ENCODE assay signal across 23 cellular contexts in the genomic region with DNA sequence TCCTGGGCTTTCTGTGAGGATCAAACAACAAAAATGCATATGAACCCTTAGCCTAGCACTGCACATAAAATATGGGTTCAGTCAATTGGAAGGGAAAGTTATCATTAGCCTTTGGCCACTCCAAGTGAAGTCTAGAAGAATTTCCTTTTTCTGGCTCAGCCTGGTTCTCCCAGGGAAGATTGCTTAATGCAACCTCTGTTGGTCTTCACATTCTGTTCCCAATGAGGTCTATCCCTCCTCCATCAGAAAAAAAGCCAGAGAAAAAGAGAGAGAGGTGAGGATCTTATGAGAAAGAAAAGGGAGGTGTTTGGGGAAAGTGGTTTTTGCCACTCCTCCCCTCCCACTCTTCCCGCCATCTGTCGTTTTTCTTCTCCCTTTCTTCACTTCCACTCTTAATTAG. TPM values are rescaled to one million over a fixed set of nuclear protein-coding genes. Genes with fewer than 3 reads are reported as not detected.
"Had no signal": no experiment of that assay in that cellular context is flagged by ENCODE, and none has a peak within 500 bp of the region (broad histone marks: within the 10 kb centered on the region; RNA-seq: fewer than 3 reads in every experiment).

No MANE protein-coding gene starts in this region.

- H3K36me3 ChIP-seq: left lung, lower lobe of right lung, sigmoid colon, stomach, tibial artery had no signal

- H3K4me3 ChIP-seq: left lung, lower lobe of right lung, mucosa of descending colon, sigmoid colon, smooth muscle cell, stomach, tibial artery had no signal

- H3K27ac ChIP-seq: left lung, lower lobe of right lung, tibial artery had no signal

- H3K27me3 Mint-ChIP-seq: progenitor cell of endocrine pancreas had no signal

- H3K4me3 Mint-ChIP-seq: activated B cell treated with CpG ODN at 0.5 μM for 24 hours; activated CD8-positive, alpha-beta memory T cell treated with anti-CD3 and anti-CD28 coated beads, Interleukin-2, amount 10 ng/mL, durations not matched to agents 7 days and 5 days; activated CD8-positive, alpha-beta T cell treated with anti-CD3 and anti-CD28 coated beads, Interleukin-2, amount 10 ng/mL, durations not matched to agents 7 days and 5 days; natural killer cell treated with Interleukin-12 subunit alpha and Interleukin-12 subunit beta and Interleukin-15 and Interleukin-18, amount 100 ng/mL, for 72 hours; stimulated activated naive B cell treated with anti-CD40 and anti-IgM and Interleukin-4, amounts not matched to agents 10 μg/mL and 1 μg/mL and 100 μg/mL, for 72 hours; T-helper 2 cell treated with Interferon-gamma antibody and Interleukin-4, amounts not matched to agents 5 μg/mL and 100 μg/mL, for 36 hours had no signal

- H3K27ac Mint-ChIP-seq: activated B cell treated with CpG ODN at 0.5 μM for 24 hours; activated CD8-positive, alpha-beta memory T cell treated with anti-CD3 and anti-CD28 coated beads, Interleukin-2, amount 10 ng/mL, durations not matched to agents 7 days and 5 days; activated CD8-positive, alpha-beta T cell treated with anti-CD3 and anti-CD28 coated beads, Interleukin-2, amount 10 ng/mL, durations not matched to agents 7 days and 5 days; activated naive CD4-positive, alpha-beta T cell treated with anti-CD3 and anti-CD28 coated beads, Interleukin-2, amount 50 U/mL, for 72 hours; activated T-helper 2 cell treated with anti-CD3 and anti-CD28 coated beads, Interferon-gamma antibody, Interleukin-2, Interleukin-4, amounts not matched to agents 10 μg/mL and 5 μg/mL and 100 μg/mL, durations not matched to agents 14 hours and 24 hours and 36 hours; natural killer cell treated with Interleukin-12 subunit alpha and Interleukin-12 subunit beta and Interleukin-15 and Interleukin-18, amount 100 ng/mL, for 72 hours; stimulated activated naive B cell treated with anti-CD40 and anti-IgM and Interleukin-4, amounts not matched to agents 10 μg/mL and 1 μg/mL and 100 μg/mL, for 72 hours; T-helper 2 cell treated with Interferon-gamma antibody and Interleukin-4, amounts not matched to agents 5 μg/mL and 100 μg/mL, for 36 hours had no signal

- H3K9me3 ChIP-seq: left lung, lower lobe of right lung, mucosa of descending colon, sigmoid colon, stomach, tibial artery had no signal

- H3K9me3 Mint-ChIP-seq: activated B cell treated with CpG ODN at 0.5 μM for 24 hours; activated T-helper 2 cell treated with anti-CD3 and anti-CD28 coated beads, Interferon-gamma antibody, Interleukin-2, Interleukin-4, amounts not matched to agents 10 μg/mL and 5 μg/mL and 100 μg/mL, durations not matched to agents 14 hours and 24 hours and 36 hours; natural killer cell treated with Interleukin-12 subunit alpha and Interleukin-12 subunit beta and Interleukin-15 and Interleukin-18, amount 100 ng/mL, for 72 hours; T-helper 2 cell treated with Interferon-gamma antibody and Interleukin-4, amounts not matched to agents 5 μg/mL and 100 μg/mL, for 36 hours had no signal

- H3K36me3 Mint-ChIP-seq: activated CD8-positive, alpha-beta memory T cell treated with anti-CD3 and anti-CD28 coated beads, Interleukin-2, amount 10 ng/mL, durations not matched to agents 7 days and 5 days; activated naive CD4-positive, alpha-beta T cell treated with anti-CD3 and anti-CD28 coated beads, Interleukin-2, amount 50 U/mL, for 72 hours; natural killer cell treated with Interleukin-12 subunit alpha and Interleukin-12 subunit beta and Interleukin-15 and Interleukin-18, amount 100 ng/mL, for 72 hours; stimulated activated naive B cell treated with anti-CD40 and anti-IgM and Interleukin-4, amounts not matched to agents 10 μg/mL and 1 μg/mL and 100 μg/mL, for 72 hours had no signal

- ATAC-seq: activated CD8-positive, alpha-beta memory T cell treated with anti-CD3 and anti-CD28 coated beads, Interleukin-2, amount 10 ng/mL, durations not matched to agents 7 days and 5 days; activated CD8-positive, alpha-beta T cell treated with anti-CD3 and anti-CD28 coated beads, Interleukin-2, amount 10 ng/mL, durations not matched to agents 7 days and 5 days; activated naive CD4-positive, alpha-beta T cell treated with anti-CD3 and anti-CD28 coated beads, Interleukin-2, amount 50 U/mL, for 72 hours; left lung; lower lobe of right lung; mucosa of descending colon; stimulated activated naive B cell treated with anti-CD40 and anti-IgM and Interleukin-4, amounts not matched to agents 10 μg/mL and 1 μg/mL and 100 μg/mL, for 72 hours had no signal

- H3K4me1 ChIP-seq: sigmoid colon, tibial artery had no signal

- H3K27me3 ChIP-seq: left lung, sigmoid colon had no signal

- DNase-seq: activated B cell treated with CpG ODN at 0.5 μM for 24 hours; activated CD4-positive, alpha-beta T cell treated with anti-CD3 and anti-CD28 coated beads, Interleukin-2, amount 50 U/mL, for 1 hour; activated CD8-positive, alpha-beta memory T cell treated with anti-CD3 and anti-CD28 coated beads, Interleukin-2, amount 10 ng/mL, durations not matched to agents 7 days and 5 days; activated CD8-positive, alpha-beta T cell treated with anti-CD3 and anti-CD28 coated beads, Interleukin-2, amount 10 ng/mL, durations not matched to agents 7 days and 5 days; activated T-cell treated with anti-CD3 and anti-CD28 coated beads, Interleukin-2, amount 50 U/mL, for 48 hours; anterior cingulate cortex; effector memory CD4-positive, alpha-beta T cell; glutamatergic neuron; left lung; lower lobe of right lung; mucosa of descending colon; retina; sigmoid colon; stimulated activated CD4-positive, alpha-beta T cell treated with anti-CD3 and anti-CD28 coated beads, Interleukin-1b, Interleukin-23, amount 100 ng/mL, for 48 hours; stimulated activated naive B cell treated with anti-CD40 and anti-IgM and Interleukin-4, amounts not matched to agents 10 μg/mL and 1 μg/mL and 100 μg/mL, for 72 hours; stomach; tibial artery had no signal

RNA-seq across cellular contexts. Expression of a gene that starts 31.2 kb away (rescaled TPM):
- total RNA-seq: activated B cell treated with CpG ODN at 0.5 μM for 24 hours; activated CD8-positive, alpha-beta T cell treated with anti-CD3 and anti-CD28 coated beads, Interleukin-2, amount 10 ng/mL, durations not matched to agents 7 days and 5 days; activated naive CD4-positive, alpha-beta T cell treated with anti-CD3 and anti-CD28 coated beads, Interleukin-2, amount 50 U/mL, for 72 hours; activated T-helper 2 cell treated with anti-CD3 and anti-CD28 coated beads, Interferon-gamma antibody, Interleukin-2, Interleukin-4, amounts not matched to agents 10 μg/mL and 5 μg/mL and 100 μg/mL, durations not matched to agents 14 hours and 24 hours and 36 hours had no signal
